Comparison of ENCODE assay signal across 1 cellular context in the genomic region with DNA sequence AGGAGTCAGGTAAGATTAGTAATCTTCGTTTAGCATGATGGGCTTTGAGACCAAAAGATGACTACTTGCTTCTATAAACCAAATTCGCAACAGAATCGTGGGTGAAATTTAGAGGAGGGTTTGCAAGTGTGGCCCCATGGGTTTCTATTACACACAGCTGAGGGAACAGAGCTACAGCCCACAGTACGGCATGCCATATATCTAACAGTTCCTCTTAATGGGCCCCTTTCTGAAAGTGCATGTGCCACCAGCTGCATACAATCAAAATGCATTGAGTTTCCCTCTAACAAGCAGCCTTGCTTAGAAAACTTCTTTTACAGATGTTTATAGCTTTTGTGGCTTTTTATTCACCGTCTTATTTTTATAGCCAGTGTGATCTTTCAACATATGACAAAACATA.
TF ChIP-seq lines count a peak whose summit lies in the region.

No MANE protein-coding gene starts in this region.

TF ChIP-seq in GM12878, 131 proteins besides CTCF, POLR2A, EP300 and RAD21 (continued from another document):
- no peak for TF ChIP-seq ZNF687 (IDR thresholded peaks at IDR 0.05)
- TF ChIP-seq CREB1 (IDR thresholded peaks at IDR 0.05; ENCODE audit: low read depth), result no peak
- TF ChIP-seq, protein P1, sequence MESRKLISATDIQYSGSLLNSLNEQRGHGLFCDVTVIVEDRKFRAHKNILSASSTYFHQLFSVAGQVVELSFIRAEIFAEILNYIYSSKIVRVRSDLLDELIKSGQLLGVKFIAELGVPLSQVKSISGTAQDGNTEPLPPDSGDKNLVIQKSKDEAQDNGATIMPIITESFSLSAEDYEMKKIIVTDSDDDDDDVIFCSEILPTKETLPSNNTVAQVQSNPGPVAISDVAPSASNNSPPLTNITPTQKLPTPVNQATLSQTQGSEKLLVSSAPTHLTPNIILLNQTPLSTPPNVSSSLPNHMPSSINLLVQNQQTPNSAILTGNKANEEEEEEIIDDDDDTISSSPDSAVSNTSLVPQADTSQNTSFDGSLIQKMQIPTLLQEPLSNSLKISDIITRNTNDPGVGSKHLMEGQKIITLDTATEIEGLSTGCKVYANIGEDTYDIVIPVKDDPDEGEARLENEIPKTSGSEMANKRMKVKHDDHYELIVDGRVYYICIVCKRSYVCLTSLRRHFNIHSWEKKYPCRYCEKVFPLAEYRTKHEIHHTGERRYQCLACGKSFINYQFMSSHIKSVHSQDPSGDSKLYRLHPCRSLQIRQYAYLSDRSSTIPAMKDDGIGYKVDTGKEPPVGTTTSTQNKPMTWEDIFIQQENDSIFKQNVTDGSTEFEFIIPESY (IDR thresholded peaks at IDR 0.05), result no peak
- TF ChIP-seq HCFC1 (IDR thresholded peaks at IDR 0.05; ENCODE audit: low read length), result no peak
- no peak for TF ChIP-seq ZNF592 (IDR thresholded peaks at IDR 0.05)
- TF ChIP-seq TCF12 (IDR thresholded peaks at IDR 0.05; ENCODE audit: low read depth, low read length), result no peak
- no peak for TF ChIP-seq ZNF217 (IDR thresholded peaks at IDR 0.05)
- TF ChIP-seq GABPA (IDR thresholded peaks at IDR 0.05; ENCODE audit: low read depth), result no peak
